In genomic region chr14:52267501-52268190, GRCh38 we compare ENCODE assay signal across 8 cellular contexts. TPM values are rescaled to one million over a fixed set of nuclear protein-coding genes. Genes with fewer than 3 reads are reported as not detected.
DNase-seq lines count a peak whose midpoint lies in the region; ATAC-seq and TF ChIP-seq lines count a peak whose summit lies in the region.

Gene PTGDR, plus strand, starts transcription at chr14:52267698. Its CDS starts 117 bp downstream, at chr14:52267815.

- H3K27ac ChIP-seq in coronary artery (peak within 1 kb of the TSS in 1 of 2 donors; percentile 35), lung (ENCODE audit: low read depth in 1 of 2, low read length in 1 of 2) (peak within 1 kb of the TSS in 1 of 2 donors; percentile 35)

- no peaks in the 10 kb centered on the region for H3K36me3 ChIP-seq in lung (ENCODE audit: control insufficient read depth in 2 of 2, insufficient read depth in 2 of 2, low read length in 2 of 2)

- no peak within 1 kb of the TSS for H3K27ac Mint-ChIP-seq in stimulated activated naive CD8-positive, alpha-beta T cell treated with anti-CD3 and anti-CD28 coated beads, Interleukin-15, amount 100 ng/mL, for 72 hours

- H3K4me1 Mint-ChIP-seq in stimulated activated naive CD8-positive, alpha-beta T cell treated with anti-CD3 and anti-CD28 coated beads, Interleukin-15, amount 100 ng/mL, for 72 hours = peaks cover 42% of the 10 kb centered on the region

- no peaks in the 10 kb centered on the region for H3K9me3 Mint-ChIP-seq in stimulated activated naive CD8-positive, alpha-beta T cell treated with anti-CD3 and anti-CD28 coated beads, Interleukin-15, amount 100 ng/mL, for 72 hours

- ATAC-seq in SK-N-SH treated with all-trans-retinoic acid at 6 μM for 48 hours = peak; percentile 46
- no peak for ATAC-seq in lung (ENCODE audit: insufficient read depth, low FRiP score)
- ATAC-seq in stimulated activated naive CD8-positive, alpha-beta T cell treated with anti-CD3 and anti-CD28 coated beads, Interleukin-15, amount 100 ng/mL, for 72 hours = peak; percentile 51
- no peak for ATAC-seq in GM21390 (IDR thresholded peaks at IDR 0.05; ENCODE audit: unreplicated experiment)

- peaks cover 44% of the 10 kb centered on the region for H3K27me3 Mint-ChIP-seq in stimulated activated naive CD8-positive, alpha-beta T cell treated with anti-CD3 and anti-CD28 coated beads, Interleukin-15, amount 100 ng/mL, for 72 hours

- 1 to 3% methylated on average over 57 to 58 of the region's 58 CpGs for WGBS in lung, 2 donors

- H3K9me3 ChIP-seq in lung (ENCODE audit: control insufficient read depth in 2 of 2, insufficient read depth in 1 of 2, low read length in 1 of 2) = no peaks in the 10 kb centered on the region

- H3K4me1 ChIP-seq in lung (ENCODE audit: control insufficient read depth in 2 of 2, insufficient read depth in 2 of 2, low read length in 2 of 2) = peaks cover 0 to 12% of the 10 kb centered on the region in 2 donors

- H3K4me3 ChIP-seq in coronary artery (peak within 1 kb of the TSS; percentile 66), lung (peak within 1 kb of the TSS; percentile 50)

- peak within 1 kb of the TSS; percentile 83 to 94 for H3K4me3 Mint-ChIP-seq in stimulated activated naive CD8-positive, alpha-beta T cell treated with anti-CD3 and anti-CD28 coated beads, Interleukin-15, amount 100 ng/mL, for 72 hours

- DNase-seq in AG08396 (ENCODE audit: low spot score) = peak; percentile 12
- no peak for DNase-seq in coronary artery (ENCODE audit: low spot score)
- DNase-seq in lung (ENCODE audit: low spot score) = no peak
- peak; percentile 17 for DNase-seq in stimulated activated naive CD8-positive, alpha-beta T cell treated with anti-CD3 and anti-CD28 coated beads, Interleukin-15, amount 100 ng/mL, for 72 hours
- no peak for DNase-seq in superior temporal gyrus (ENCODE audit: extremely low spot score)
- DNase-seq in NCI-H2227 treated with DMSO at 0.1 percent for 48 hours (lab: John Stamatoyannopoulos, UW) = no peak

- TF ChIP-seq CTCF in coronary artery (IDR thresholded peaks at IDR 0.05) = no peak
- TF ChIP-seq CTCF in lung (IDR thresholded peaks at IDR 0.05; ENCODE audit: control extremely low read depth, extremely low read depth) = no peak

- peaks cover 5% of the 10 kb centered on the region for H3K27me3 ChIP-seq in lung (ENCODE audit: control insufficient read depth, insufficient read depth)

TF ChIP-seq in SK-N-SH treated with all-trans-retinoic acid at 6 μM for 48 hours, 23 proteins besides CTCF, POLR2A, EP300 and RAD21:
- TF ChIP-seq SNAI2 (CRISPR knock-in tag; IDR thresholded peaks at IDR 0.05) (no peak), ZC3H10 (CRISPR knock-in tag; IDR thresholded peaks at IDR 0.05) (no peak), BACH2 (CRISPR knock-in tag; IDR thresholded peaks at IDR 0.05; ENCODE audit: borderline replicate concordance) (no peak), ZNF70 (CRISPR knock-in tag; IDR thresholded peaks at IDR 0.05) (no peak), ZFP3 (CRISPR knock-in tag; IDR thresholded peaks at IDR 0.05) (no peak)

RNA-seq across cellular contexts. Expression of gene PTGDR, which starts in this region (rescaled TPM):
- total RNA-seq in lung = 1 to 10 TPM in 1 of 2 donors, under 1 TPM in 1; 0.88 to 1.7 TPM
- polyA plus RNA-seq in lung = under 1 TPM; 0.31 to 0.53 TPM

Comparison
In these comparisons a context has a peak if more than half of its experiments do, and no peak if none do; other contexts are left out.
1. DNase-seq: peak in AG08396 (single experiment) and stimulated activated naive CD8-positive, alpha-beta T cell treated with anti-CD3 and anti-CD28 coated beads, Interleukin-15, amount 100 ng/mL, for 72 hours (2 of 2); none in coronary artery (single experiment), lung (single experiment), superior temporal gyrus (single experiment) and NCI-H2227 treated with DMSO at 0.1 percent for 48 hours (single experiment).
2. ATAC-seq: peak in SK-N-SH treated with all-trans-retinoic acid at 6 μM for 48 hours (single experiment) and stimulated activated naive CD8-positive, alpha-beta T cell treated with anti-CD3 and anti-CD28 coated beads, Interleukin-15, amount 100 ng/mL, for 72 hours (single experiment); none in lung (single experiment) and GM21390 (single experiment).